8 cellular contexts compared by ENCODE assay signal in the genomic region with DNA sequence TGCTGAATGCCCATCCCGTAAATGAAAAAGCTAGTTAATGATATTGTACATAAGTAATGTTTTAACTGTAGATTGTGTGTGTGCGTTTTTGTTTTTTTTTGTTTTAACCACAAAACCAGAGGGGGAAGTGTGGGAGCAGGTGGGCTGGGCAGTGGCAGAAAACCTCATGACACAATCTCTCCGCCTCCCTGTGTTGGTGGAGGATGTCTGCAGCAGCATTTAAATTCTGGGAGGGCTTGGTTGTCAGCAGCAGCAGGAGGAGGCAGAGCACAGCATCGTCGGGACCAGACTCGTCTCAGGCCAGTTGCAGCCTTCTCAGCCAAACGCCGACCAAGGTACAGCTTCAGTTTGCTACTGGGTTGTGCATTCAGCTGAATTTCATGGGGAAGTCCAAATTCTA. TPM values are rescaled to one million over a fixed set of nuclear protein-coding genes. Genes with fewer than 3 reads are reported as not detected.
A peak's percentile ranks its signal among the peaks of the same experiment; 100 is the strongest.
DNase-seq lines count a peak whose midpoint lies in the region; ATAC-seq and TF ChIP-seq lines count a peak whose summit lies in the region.

TSS of gene SPP1 (plus strand) at position 249 of the 400 bp plus-strand sequence. CDS start 1,182 bp downstream, outside the sequence.

- H2AFZ ChIP-seq in neuron (ENCODE audit: low read depth, low read length): no peak within 1 kb of the TSS

- H3K27ac Mint-ChIP-seq in endothelial cell (ENCODE audit: unreplicated experiment): no peak within 1 kb of the TSS

- no peaks in the 10 kb centered on the region for H3K9me3 Mint-ChIP-seq in endothelial cell (ENCODE audit: unreplicated experiment)

- H3K4me3 ChIP-seq in neuron (ENCODE audit: low read length): peak within 1 kb of the TSS; percentile 15

- H3K4me1 Mint-ChIP-seq in endothelial cell (ENCODE audit: unreplicated experiment): peaks cover 4% of the 10 kb centered on the region

- peak; percentile 44 for ATAC-seq in GM18517 (IDR thresholded peaks at IDR 0.05; ENCODE audit: unreplicated experiment)
- peak; percentile 79 for ATAC-seq in HG03342 (IDR thresholded peaks at IDR 0.05; ENCODE audit: unreplicated experiment)
- ATAC-seq in SK-N-SH treated with all-trans-retinoic acid at 6 μM for 48 hours: peak; percentile 69
- ATAC-seq in esophagus mucosa: no peak

- TF ChIP-seq CTCF in endothelial cell (IDR thresholded peaks at IDR 0.05; ENCODE audit: unreplicated experiment): no peak

- peaks cover 2% of the 10 kb centered on the region for H3K27me3 Mint-ChIP-seq in endothelial cell (ENCODE audit: unreplicated experiment)

- H3K9me3 ChIP-seq in neuron (ENCODE audit: low read length): no peaks in the 10 kb centered on the region

- no peak within 1 kb of the TSS for H3K4me3 Mint-ChIP-seq in endothelial cell (ENCODE audit: unreplicated experiment)

- DNase-seq in AG08395 (ENCODE audit: low spot score) (peak; percentile 5), endothelial cell (ENCODE audit: low spot score) (peak; percentile 28), GM19238 (ENCODE audit: insufficient read length, low spot score) (no peak)

- H3K36me3 Mint-ChIP-seq in endothelial cell (ENCODE audit: low read depth, unreplicated experiment): no peaks in the 10 kb centered on the region

- no peaks in the 10 kb centered on the region for H3K27me3 ChIP-seq in neuron (ENCODE audit: insufficient read depth, low read length)

- peaks cover 16% of the 10 kb centered on the region for H3K4me1 ChIP-seq in neuron (ENCODE audit: insufficient read depth, low read length)

- no peaks in the 10 kb centered on the region for H3K36me3 ChIP-seq in neuron (ENCODE audit: insufficient read depth, low read length)

TF ChIP-seq in SK-N-SH treated with all-trans-retinoic acid at 6 μM for 48 hours, 23 proteins besides CTCF, POLR2A, EP300 and RAD21:
- TF ChIP-seq TCF4 (CRISPR knock-in tag; IDR thresholded peaks at IDR 0.05; ENCODE audit: borderline replicate concordance): no peak

RNA-seq across cellular contexts. Expression of gene SPP1, which starts in this region (rescaled TPM):
- total RNA-seq in endothelial cell (ENCODE audit: unreplicated experiment) (4.7 TPM), esophagus mucosa (1.4 TPM)
